Comparison of ENCODE assay signal across 1 cellular context in the genomic region with DNA sequence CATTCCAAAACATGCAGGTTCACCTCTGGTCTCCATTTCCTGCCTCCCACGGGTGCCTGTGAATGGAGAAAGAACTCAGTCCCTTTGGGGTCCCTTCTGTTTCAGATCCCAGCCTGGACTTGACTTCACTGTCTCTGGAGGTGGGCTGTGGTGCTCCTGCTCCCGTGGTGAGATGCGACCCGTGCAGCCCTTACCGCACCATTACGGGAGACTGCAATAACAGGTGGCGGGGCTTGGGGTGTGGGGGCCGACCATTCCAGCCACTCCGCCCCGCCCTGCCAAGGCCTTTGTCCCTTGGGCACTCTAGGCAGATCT.
TF ChIP-seq lines count a peak whose summit lies in the region.

No MANE protein-coding gene starts in this region.

TF ChIP-seq in H1, 55 proteins besides CTCF, POLR2A, EP300 and RAD21:
- TF ChIP-seq SUZ12 (IDR thresholded peaks at IDR 0.05; ENCODE audit: low read length) (peak; percentile 81), YY1 (IDR thresholded peaks at IDR 0.05; ENCODE audit: low read depth, low read length) (no peak)
